Comparison of ENCODE assay signal across 4 cellular contexts in the genomic region with DNA sequence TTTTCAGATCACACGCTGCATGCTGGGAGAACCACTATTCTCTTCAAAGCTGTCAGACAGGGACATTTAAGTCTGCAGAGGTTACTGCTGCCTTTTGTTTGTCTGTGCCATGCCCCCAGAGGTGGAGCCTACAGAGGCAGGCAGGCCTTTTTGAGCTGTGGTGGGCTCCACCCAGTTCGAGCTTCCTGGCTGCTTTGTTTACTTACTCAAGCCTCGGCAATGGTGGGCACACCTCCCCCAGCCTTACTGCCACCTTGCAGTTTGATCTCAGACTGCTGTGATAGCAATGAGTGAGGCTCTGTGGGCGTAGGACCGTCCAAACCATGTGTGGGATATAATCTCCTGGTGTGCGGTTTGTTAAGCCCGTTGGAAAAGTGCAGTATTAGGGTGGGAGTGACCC. TPM values are rescaled to one million over a fixed set of nuclear protein-coding genes. Genes with fewer than 3 reads are reported as not detected.
"Had no signal": no experiment of that assay in that cellular context is flagged by ENCODE, and none has a peak within 500 bp of the region (broad histone marks: within the 10 kb centered on the region; RNA-seq: fewer than 3 reads in every experiment).

No MANE protein-coding gene starts in this region.

RNA-seq across cellular contexts. Expression of a gene that starts 42.3 kb away (rescaled TPM):
- total RNA-seq: epithelial cell of proximal tubule, osteoblast had no signal
- polyA plus RNA-seq: keratinocyte, neural cell had no signal
